In the genomic region with DNA sequence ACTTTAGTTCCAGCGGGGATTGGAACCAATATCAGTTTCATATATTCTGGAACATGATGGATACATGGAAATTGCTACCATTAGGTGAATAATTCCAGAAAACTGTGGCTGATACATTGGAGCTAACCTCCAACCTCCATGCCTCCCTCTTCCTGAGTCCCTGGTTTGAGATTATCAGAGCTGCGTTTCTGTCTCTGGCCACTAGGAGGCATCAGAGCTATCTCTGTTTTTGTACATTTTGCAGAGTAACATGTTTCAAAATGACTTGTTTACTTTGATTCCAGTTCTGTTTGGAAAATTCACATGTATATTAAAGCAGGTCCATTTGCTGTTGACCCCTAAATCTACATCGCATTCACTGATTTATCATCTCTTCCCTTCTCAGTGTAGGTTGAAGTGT, we compare ENCODE assay signal across 8 cellular contexts. TPM values are rescaled to one million over a fixed set of nuclear protein-coding genes. Genes with fewer than 3 reads are reported as not detected.
DNase-seq lines count a peak whose midpoint lies in the region; ATAC-seq and TF ChIP-seq lines count a peak whose summit lies in the region.

No MANE protein-coding gene starts in this region.

- DNase-seq in AG04449 (ENCODE audit: low read depth, low spot score) (no peak), GM06990 (ENCODE audit: extremely low read depth, insufficient read length) (no peak), activated T-cell treated with anti-CD3 and anti-CD28 coated beads for 4 hours (peak; percentile 9), foreskin melanocyte (peak; percentile 20), occipital lobe (lab: John Stamatoyannopoulos, UW) (no peak)
- peak; percentile 8 for DNase-seq in stimulated activated CD4-positive, alpha-beta T cell treated with anti-CD3 and anti-CD28 coated beads, Interleukin-12 subunit alpha, Interleukin-12 subunit beta, amount 100 ng/mL, for 4 hours

- TF ChIP-seq CTCF in AG04449 (IDR thresholded peaks at IDR 0.05; ENCODE audit: insufficient read depth, low read length, missing control alignments), result peak; percentile 37
- TF ChIP-seq CTCF in GM06990 (IDR thresholded peaks at IDR 0.05; ENCODE audit: insufficient read depth, low read length, poor library complexity, severe bottlenecking), result peak; percentile 89
- peak; percentile 69 for TF ChIP-seq CTCF in LNCAP (IDR thresholded peaks at IDR 0.05)

- no peaks in the 10 kb centered on the region for H3K36me3 ChIP-seq in GM06990 (ENCODE audit: control insufficient read depth, insufficient read depth, low read length)

- CTCF ChIA-PET in AG04449 (lab: Yijun Ruan, JAX), result interaction anchor here (0.9 to 2.9 kb wide), 12 partner anchors 8 to 242 kb away, joined by 3 to 18 read pairs (median 4); no protein-coding TSS in a partner anchor

- H3K4me3 ChIP-seq in AG04449 (ENCODE audit: low read depth, low read length) (no peak overlapping the region), GM06990 (replicated peaks; ENCODE audit: low read depth, low read length) (no peak overlapping the region)

- POLR2A ChIA-PET in AG04449 (lab: Yijun Ruan, JAX), result no interaction called here

- H3K27me3 ChIP-seq in GM06990 (replicated peaks; ENCODE audit: control insufficient read depth, insufficient read depth, low read length), result no peaks in the 10 kb centered on the region

- ATAC-seq in GM19328 (IDR thresholded peaks at IDR 0.05; ENCODE audit: unreplicated experiment), result no peak

RNA-seq across cellular contexts. Expression of gene RAB40AL, which starts 2.4 kb away (rescaled TPM):
- total RNA-seq in occipital lobe, result 0.31 TPM

Comparison
In these comparisons a context has a peak if more than half of its experiments do, and no peak if none do; other contexts are left out.
1. DNase-seq: peak in activated T-cell treated with anti-CD3 and anti-CD28 coated beads for 4 hours (single experiment), foreskin melanocyte (single experiment) and stimulated activated CD4-positive, alpha-beta T cell treated with anti-CD3 and anti-CD28 coated beads, Interleukin-12 subunit alpha, Interleukin-12 subunit beta, amount 100 ng/mL, for 4 hours (single experiment); none in AG04449 (single experiment), GM06990 (single experiment) and occipital lobe (single experiment).
2. CTCF ChIP-seq: peak in every context shown above with its lines; median percentile 89 in GM06990; 69 in LNCAP; 37 in AG04449.